Comparison of ENCODE assay signal across 1 cellular context in the genomic region with DNA sequence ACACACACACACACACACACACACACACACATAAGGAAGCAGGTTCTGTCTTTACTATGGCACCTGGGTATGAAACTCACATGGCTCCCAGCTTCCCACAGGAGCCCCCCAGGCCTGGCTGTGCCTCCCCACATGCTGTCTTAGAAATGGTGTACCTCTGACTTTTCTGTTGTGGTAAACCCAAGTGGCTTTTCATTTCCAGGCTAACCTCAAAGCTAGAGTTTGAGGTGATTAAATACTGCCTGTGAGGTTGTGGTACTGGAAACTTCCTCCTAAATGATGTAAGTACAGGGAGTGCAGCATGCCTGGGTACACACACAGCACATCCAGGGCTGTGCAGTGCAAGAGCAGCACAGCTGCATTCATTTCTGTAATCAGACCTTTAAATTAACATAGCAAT.
TF ChIP-seq lines count a peak whose summit lies in the region.

No MANE protein-coding gene starts in this region.

TF ChIP-seq in IMR-90, 13 proteins besides CTCF, POLR2A, EP300 and RAD21 (continued from another document):
- TF ChIP-seq MAFK (IDR thresholded peaks at IDR 0.05; ENCODE audit: low read depth, low read length) (no peak), RCOR1 (IDR thresholded peaks at IDR 0.05; ENCODE audit: insufficient replicate concordance, low read length) (no peak), BHLHE40 (IDR thresholded peaks at IDR 0.05; ENCODE audit: low read depth, low read length) (no peak), FOS (IDR thresholded peaks at IDR 0.05; ENCODE audit: low read depth, low read length) (no peak), ELK1 (IDR thresholded peaks at IDR 0.05; ENCODE audit: borderline replicate concordance, low read depth, low read length) (no peak), CEBPB (IDR thresholded peaks at IDR 0.05; ENCODE audit: low read depth, low read length) (no peak), CHD1 (IDR thresholded peaks at IDR 0.05; ENCODE audit: low read depth, low read length) (no peak), NFE2L2 (IDR thresholded peaks at IDR 0.05; ENCODE audit: low read depth, low read length) (no peak), MAZ (IDR thresholded peaks at IDR 0.05; ENCODE audit: borderline replicate concordance, low read depth, low read length) (no peak)
